1 cellular context compared by ENCODE assay signal in the genomic region with DNA sequence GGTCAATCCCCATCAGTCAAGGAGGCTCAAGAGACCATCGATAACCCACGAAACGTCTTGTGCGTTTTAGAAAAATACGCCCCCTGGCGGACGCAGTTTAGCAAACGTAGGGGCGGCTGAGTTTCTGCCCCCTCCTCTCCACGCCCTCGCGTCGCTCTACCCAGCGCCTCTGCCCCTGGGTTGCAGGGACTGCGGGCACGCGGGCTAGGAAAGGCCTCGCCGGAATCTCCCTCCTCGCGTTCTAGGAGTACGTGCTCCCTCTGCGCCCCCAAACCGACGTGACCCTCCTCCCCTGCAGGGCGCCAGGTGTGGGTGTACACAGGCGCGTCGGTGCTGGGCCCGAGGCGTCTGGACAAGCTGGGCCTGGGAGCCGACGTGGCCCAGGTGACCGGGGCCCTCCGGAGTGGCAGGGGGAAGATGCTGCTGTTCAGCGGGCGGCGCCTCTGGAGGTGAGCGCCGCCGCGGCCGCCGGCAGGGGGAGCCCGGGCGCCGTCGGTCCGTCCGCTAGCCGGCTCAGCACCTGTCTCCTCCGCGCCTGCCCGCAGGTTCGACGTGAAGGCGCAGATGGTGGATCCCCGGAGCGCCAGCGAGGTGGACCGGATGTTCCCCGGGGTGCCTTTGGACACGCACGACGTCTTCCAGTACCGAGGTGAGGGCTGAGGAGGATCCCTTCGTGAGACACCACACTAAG.
TF ChIP-seq lines count a peak whose summit lies in the region.

No MANE protein-coding gene starts in this region.

TF ChIP-seq in K562, 482 proteins besides CTCF, POLR2A, EP300 and RAD21 (continued from another document and continues in another):
- TF ChIP-seq, protein P1, sequence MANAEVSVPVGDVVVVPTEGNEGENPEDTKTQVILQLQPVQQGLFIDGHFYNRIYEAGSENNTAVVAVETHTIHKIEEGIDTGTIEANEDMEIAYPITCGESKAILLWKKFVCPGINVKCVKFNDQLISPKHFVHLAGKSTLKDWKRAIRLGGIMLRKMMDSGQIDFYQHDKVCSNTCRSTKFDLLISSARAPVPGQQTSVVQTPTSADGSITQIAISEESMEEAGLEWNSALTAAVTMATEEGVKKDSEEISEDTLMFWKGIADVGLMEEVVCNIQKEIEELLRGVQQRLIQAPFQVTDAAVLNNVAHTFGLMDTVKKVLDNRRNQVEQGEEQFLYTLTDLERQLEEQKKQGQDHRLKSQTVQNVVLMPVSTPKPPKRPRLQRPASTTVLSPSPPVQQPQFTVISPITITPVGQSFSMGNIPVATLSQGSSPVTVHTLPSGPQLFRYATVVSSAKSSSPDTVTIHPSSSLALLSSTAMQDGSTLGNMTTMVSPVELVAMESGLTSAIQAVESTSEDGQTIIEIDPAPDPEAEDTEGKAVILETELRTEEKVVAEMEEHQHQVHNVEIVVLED (CRISPR knock-in tag; IDR thresholded peaks at IDR 0.05): no peak
- no peak for TF ChIP-seq ELF1 (tag; IDR thresholded peaks at IDR 0.05)
- no peak for TF ChIP-seq MTA1 (IDR thresholded peaks at IDR 0.05; ENCODE audit: borderline replicate concordance)
- no peak; a peak in 1 of 4 replicates for TF ChIP-seq KDM4B (IDR thresholded peaks at IDR 0.05; ENCODE audit: borderline replicate concordance in 2 of 2, low read depth in 1 of 2)
- TF ChIP-seq GTF2F1 (IDR thresholded peaks at IDR 0.05; ENCODE audit: low read depth, low read length): no peak
- 0 out of 2 replicates have a peak, but pooled peaks have one; percentile 41 for TF ChIP-seq RNF2 (IDR thresholded peaks at IDR 0.05)
- TF ChIP-seq GABPB2 (CRISPR knock-in tag; conservative IDR thresholded peaks at IDR 0.05): no peak
- TF ChIP-seq ZFX (CRISPR knock-in tag; IDR thresholded peaks at IDR 0.05): 0 out of 2 replicates have a peak, but pooled peaks have one; percentile 23
- TF ChIP-seq ESRRB (CRISPR knock-in tag; IDR thresholded peaks at IDR 0.05; ENCODE audit: borderline replicate concordance): no peak
- TF ChIP-seq CREM (IDR thresholded peaks at IDR 0.05; ENCODE audit: low read depth): peak; percentile 61
- TF ChIP-seq ZNF830 (CRISPR knock-in tag; IDR thresholded peaks at IDR 0.05): no peak
- TF ChIP-seq, protein P2, sequence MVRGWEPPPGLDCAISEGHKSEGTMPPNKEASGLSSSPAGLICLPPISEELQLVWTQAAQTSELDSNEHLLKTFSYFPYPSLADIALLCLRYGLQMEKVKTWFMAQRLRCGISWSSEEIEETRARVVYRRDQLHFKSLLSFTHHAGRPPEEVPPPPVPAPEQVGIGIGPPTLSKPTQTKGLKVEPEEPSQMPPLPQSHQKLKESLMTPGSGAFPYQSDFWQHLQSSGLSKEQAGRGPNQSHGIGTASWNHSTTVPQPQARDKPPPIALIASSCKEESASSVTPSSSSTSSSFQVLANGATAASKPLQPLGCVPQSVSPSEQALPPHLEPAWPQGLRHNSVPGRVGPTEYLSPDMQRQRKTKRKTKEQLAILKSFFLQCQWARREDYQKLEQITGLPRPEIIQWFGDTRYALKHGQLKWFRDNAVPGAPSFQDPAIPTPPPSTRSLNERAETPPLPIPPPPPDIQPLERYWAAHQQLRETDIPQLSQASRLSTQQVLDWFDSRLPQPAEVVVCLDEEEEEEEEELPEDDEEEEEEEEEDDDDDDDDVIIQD (CRISPR knock-in tag; IDR thresholded peaks at IDR 0.05): no peak
- TF ChIP-seq U2AF1 (optimal IDR thresholded peaks at IDR 0.05; ENCODE audit: low read depth, low read length): peak; percentile 66
- TF ChIP-seq RHOXF2B (CRISPR knock-in tag; conservative IDR thresholded peaks at IDR 0.05): no peak
- TF ChIP-seq TSC22D4 (tag; IDR thresholded peaks at IDR 0.05): no peak
- peak; percentile 34 for TF ChIP-seq EGR1 (conservative IDR thresholded peaks at IDR 0.05)
- TF ChIP-seq CBX3 (IDR thresholded peaks at IDR 0.05; ENCODE audit: borderline replicate concordance in 1 of 2, low read length in 2 of 2): no peak
- no peak for TF ChIP-seq TFE3 (CRISPR knock-in tag; IDR thresholded peaks at IDR 0.05)
- TF ChIP-seq CTCFL (IDR thresholded peaks at IDR 0.05; ENCODE audit: borderline replicate concordance, insufficient read depth, low read depth, low read length, poor library complexity, severe bottlenecking): peak; percentile 83
- no peak for TF ChIP-seq TCF7 (IDR thresholded peaks at IDR 0.05; ENCODE audit: borderline replicate concordance)
- 0 out of 2 replicates have a peak, but pooled peaks have one; percentile 27 for TF ChIP-seq MYC (IDR thresholded peaks at IDR 0.05; ENCODE audit: low read depth, low read length)
- TF ChIP-seq MYC (CRISPR knock-in tag; IDR thresholded peaks at IDR 0.05; ENCODE audit: borderline replicate concordance, low read depth): no peak; the same call in 1 of the 2 replicates
- TF ChIP-seq, protein P3, sequence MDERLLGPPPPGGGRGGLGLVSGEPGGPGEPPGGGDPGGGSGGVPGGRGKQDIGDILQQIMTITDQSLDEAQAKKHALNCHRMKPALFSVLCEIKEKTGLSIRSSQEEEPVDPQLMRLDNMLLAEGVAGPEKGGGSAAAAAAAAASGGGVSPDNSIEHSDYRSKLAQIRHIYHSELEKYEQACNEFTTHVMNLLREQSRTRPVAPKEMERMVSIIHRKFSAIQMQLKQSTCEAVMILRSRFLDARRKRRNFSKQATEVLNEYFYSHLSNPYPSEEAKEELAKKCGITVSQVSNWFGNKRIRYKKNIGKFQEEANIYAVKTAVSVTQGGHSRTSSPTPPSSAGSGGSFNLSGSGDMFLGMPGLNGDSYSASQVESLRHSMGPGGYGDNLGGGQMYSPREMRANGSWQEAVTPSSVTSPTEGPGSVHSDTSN (CRISPR knock-in tag; IDR thresholded peaks at IDR 0.05; ENCODE audit: low read depth): no peak
- TF ChIP-seq, protein P3 (tag; conservative IDR thresholded peaks at IDR 0.05; ENCODE audit: low read depth): 0 out of 2 replicates have a peak, but pooled peaks have one; percentile 38
- TF ChIP-seq XRCC5 (IDR thresholded peaks at IDR 0.05; ENCODE audit: low read depth, low read length): no peak; the same call in none of the 2 replicates
- TF ChIP-seq HMGN3 (IDR thresholded peaks at IDR 0.05; ENCODE audit: borderline replicate concordance, extremely low read depth, insufficient read length, low read depth, low read length): peak; percentile 35
- no peak for TF ChIP-seq TCF15 (CRISPR knock-in tag; IDR thresholded peaks at IDR 0.05)
- TF ChIP-seq HDAC3 (IDR thresholded peaks at IDR 0.05; ENCODE audit: borderline replicate concordance, partially characterized antibody): no peak
- no peak for TF ChIP-seq NR0B1 (IDR thresholded peaks at IDR 0.05; ENCODE audit: partially characterized antibody)
- no peak for TF ChIP-seq CHD1 (IDR thresholded peaks at IDR 0.05; ENCODE audit: low read length)
- TF ChIP-seq L3MBTL2 (IDR thresholded peaks at IDR 0.05): peak; percentile 68
- TF ChIP-seq, protein P4, sequence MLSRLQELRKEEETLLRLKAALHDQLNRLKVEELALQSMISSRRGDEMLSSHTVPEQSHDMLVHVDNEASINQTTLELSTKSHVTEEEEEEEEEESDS (CRISPR knock-in tag; IDR thresholded peaks at IDR 0.05): no peak
- peak; percentile 38; the same call in 1 of the 2 replicates for TF ChIP-seq SAFB (IDR thresholded peaks at IDR 0.05; ENCODE audit: borderline replicate concordance, low read depth, low read length)
- no peak for TF ChIP-seq PML (IDR thresholded peaks at IDR 0.05; ENCODE audit: low read length)
- no peak for TF ChIP-seq NR2C1 (IDR thresholded peaks at IDR 0.05)
- TF ChIP-seq NR2C1 (tag; IDR thresholded peaks at IDR 0.05): no peak
- peak; percentile 83 for TF ChIP-seq FIP1L1 (IDR thresholded peaks at IDR 0.05; ENCODE audit: low read depth, low read length, poor library complexity, severe bottlenecking)
- TF ChIP-seq DNMT1 (IDR thresholded peaks at IDR 0.05): no peak
- no peak for TF ChIP-seq ZNF644 (tag; IDR thresholded peaks at IDR 0.05; ENCODE audit: low read depth)
- TF ChIP-seq, protein P5, sequence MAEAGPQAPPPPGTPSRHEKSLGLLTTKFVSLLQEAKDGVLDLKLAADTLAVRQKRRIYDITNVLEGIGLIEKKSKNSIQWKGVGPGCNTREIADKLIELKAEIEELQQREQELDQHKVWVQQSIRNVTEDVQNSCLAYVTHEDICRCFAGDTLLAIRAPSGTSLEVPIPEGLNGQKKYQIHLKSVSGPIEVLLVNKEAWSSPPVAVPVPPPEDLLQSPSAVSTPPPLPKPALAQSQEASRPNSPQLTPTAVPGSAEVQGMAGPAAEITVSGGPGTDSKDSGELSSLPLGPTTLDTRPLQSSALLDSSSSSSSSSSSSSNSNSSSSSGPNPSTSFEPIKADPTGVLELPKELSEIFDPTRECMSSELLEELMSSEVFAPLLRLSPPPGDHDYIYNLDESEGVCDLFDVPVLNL (CRISPR knock-in tag; IDR thresholded peaks at IDR 0.05; ENCODE audit: low read depth): no peak
- TF ChIP-seq ESRRA (IDR thresholded peaks at IDR 0.05; ENCODE audit: borderline replicate concordance, low read depth): 0 out of 2 replicates have a peak, but pooled peaks have one; percentile 11
- no peak for TF ChIP-seq CAMTA2 (CRISPR knock-in tag; conservative IDR thresholded peaks at IDR 0.05)
- no peak for TF ChIP-seq MCM7 (IDR thresholded peaks at IDR 0.05)
- peak; percentile 41 to 70; a peak in 3 of 4 replicates for TF ChIP-seq MAZ (CRISPR knock-in tag; conservative IDR thresholded peaks at IDR 0.05 in 1 of 2, IDR thresholded peaks at IDR 0.05 in 1 of 2)
- no peak for TF ChIP-seq ZSCAN29 (IDR thresholded peaks at IDR 0.05)
- TF ChIP-seq, protein P6, sequence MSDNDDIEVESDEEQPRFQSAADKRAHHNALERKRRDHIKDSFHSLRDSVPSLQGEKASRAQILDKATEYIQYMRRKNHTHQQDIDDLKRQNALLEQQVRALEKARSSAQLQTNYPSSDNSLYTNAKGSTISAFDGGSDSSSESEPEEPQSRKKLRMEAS (CRISPR knock-in tag; IDR thresholded peaks at IDR 0.05): peak; percentile 31; the same call in 1 of the 2 replicates
- TF ChIP-seq HES1 (IDR thresholded peaks at IDR 0.05; ENCODE audit: low read depth): no peak
